8 cellular contexts compared by ENCODE assay signal in the genomic region with DNA sequence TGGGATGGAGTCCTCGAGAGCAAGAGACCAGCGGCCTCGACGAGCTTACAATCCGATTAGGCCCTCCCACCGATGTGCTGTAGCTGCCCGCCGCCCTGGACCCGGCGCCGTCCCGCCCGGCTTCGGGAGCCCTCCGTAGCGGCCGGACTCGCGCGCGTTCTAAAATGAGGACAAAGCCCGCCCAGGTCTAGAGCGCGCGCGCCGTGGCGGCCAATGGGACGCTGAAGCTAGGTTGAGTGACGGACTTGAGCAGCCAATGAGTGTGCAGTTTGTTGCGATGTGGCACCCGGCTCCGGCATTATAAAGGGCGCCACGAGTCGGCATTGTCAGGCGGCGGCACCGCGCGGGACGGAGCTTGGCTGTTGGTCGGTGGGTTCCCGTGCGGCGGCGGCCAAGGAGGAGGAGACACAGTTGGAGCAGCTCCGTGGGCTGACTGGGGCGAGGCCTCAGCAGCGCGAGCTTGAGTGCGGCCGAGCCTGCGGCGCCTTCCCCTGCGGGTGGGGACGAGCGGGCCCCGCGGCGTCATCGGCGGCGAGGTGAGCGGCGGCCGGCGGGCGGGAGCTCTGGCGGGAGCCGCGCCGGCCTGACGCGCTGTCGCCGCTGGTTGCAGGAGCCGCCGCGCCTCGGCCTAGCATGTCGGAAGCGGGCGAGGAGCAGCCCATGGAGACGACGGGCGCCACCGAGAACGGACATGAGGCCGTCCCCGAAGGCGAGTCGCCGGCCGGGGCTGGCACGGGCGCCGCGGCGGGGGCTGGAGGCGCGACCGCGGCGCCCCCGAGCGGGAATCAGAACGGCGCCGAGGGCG. TPM values are rescaled to one million over a fixed set of nuclear protein-coding genes. Genes with fewer than 3 reads are reported as not detected.
DNase-seq lines count a peak whose midpoint lies in the region; ATAC-seq and TF ChIP-seq lines count a peak whose summit lies in the region.

TSS of gene HNRNPAB (plus strand) at position 329 of the 805 bp plus-strand sequence. CDS start at position 634, 305 bp downstream.

- no peaks in the 10 kb centered on the region for H3K9me3 Mint-ChIP-seq in dendritic cell treated with granulocyte-macrophage colony-stimulating factor and Interleukin-4, amounts not matched to agents 40 ng/mL and 50 ng/mL, for 4 days

- no peak for TF ChIP-seq CTCF in left lung (IDR thresholded peaks at IDR 0.05)

- H3K36me3 ChIP-seq in BLaER1, result peaks cover 42% of the 10 kb centered on the region
- H3K36me3 ChIP-seq in left lung, result peaks cover 0 to 35% of the 10 kb centered on the region in 2 donors

- H3K4me1 Mint-ChIP-seq in dendritic cell treated with granulocyte-macrophage colony-stimulating factor and Interleukin-4, amounts not matched to agents 40 ng/mL and 50 ng/mL, for 4 days (ENCODE audit: low read depth), result peaks cover 45% of the 10 kb centered on the region

- H3K9me3 ChIP-seq in BLaER1 (no peaks in the 10 kb centered on the region), left lung (no peaks in the 10 kb centered on the region)

- H3K4me2 ChIP-seq in BLaER1, result peak within 1 kb of the TSS; percentile 92

- peak within 1 kb of the TSS; percentile 96 for H3K4me3 Mint-ChIP-seq in dendritic cell treated with granulocyte-macrophage colony-stimulating factor and Interleukin-4, amounts not matched to agents 40 ng/mL and 50 ng/mL, for 4 days

- peak within 1 kb of the TSS; percentile 97 for H3K27ac ChIP-seq in BLaER1
- H3K27ac ChIP-seq in left lung, result peak within 1 kb of the TSS; percentile 85 to 93

- H3K4me3 ChIP-seq in BLaER1 (peak within 1 kb of the TSS; percentile 88), left lung (peak within 1 kb of the TSS; percentile 84 to 86)

- peaks cover 49% of the 10 kb centered on the region for H3K36me3 Mint-ChIP-seq in dendritic cell treated with granulocyte-macrophage colony-stimulating factor and Interleukin-4, amounts not matched to agents 40 ng/mL and 50 ng/mL, for 4 days (ENCODE audit: low read depth)

- H3K27me3 Mint-ChIP-seq in dendritic cell treated with granulocyte-macrophage colony-stimulating factor and Interleukin-4, amounts not matched to agents 40 ng/mL and 50 ng/mL, for 4 days, result no peaks in the 10 kb centered on the region

- H3K9ac ChIP-seq in BLaER1, result peak within 1 kb of the TSS; percentile 98

- peak; percentile 78 for ATAC-seq in GM19328 (IDR thresholded peaks at IDR 0.05; ENCODE audit: unreplicated experiment)
- ATAC-seq in HG03520 (IDR thresholded peaks at IDR 0.05; ENCODE audit: unreplicated experiment), result peak; percentile 81
- peak; percentile 88 for ATAC-seq in left lung

- H3K27me3 ChIP-seq in BLaER1, result no peaks in the 10 kb centered on the region
- no peaks in the 10 kb centered on the region for H3K27me3 ChIP-seq in left lung

- DNase-seq in NCI-H69 (lab: John Stamatoyannopoulos, UW) (peak; percentile 98), left lung (peak; percentile 94 to 95)
- DNase-seq in activated CD4-positive, alpha-beta T cell treated with anti-CD3 and anti-CD28 coated beads, Interleukin-2, amount 50 U/mL, for 1 hour, result peak; percentile 97
- DNase-seq in stimulated activated CD4-positive, alpha-beta T cell treated with anti-CD3 and anti-CD28 coated beads, Interleukin-2, amount 100 ng/mL, for 48 hours, result peak; percentile 95 to 97

- H3K4me1 ChIP-seq in BLaER1 (peaks cover 30% of the 10 kb centered on the region), left lung (peaks cover 24 to 54% of the 10 kb centered on the region in 2 donors)

- H3K27ac Mint-ChIP-seq in dendritic cell treated with granulocyte-macrophage colony-stimulating factor and Interleukin-4, amounts not matched to agents 40 ng/mL and 50 ng/mL, for 4 days, result peak within 1 kb of the TSS; percentile 97

- peaks cover 49% of the 10 kb centered on the region for H4K20me1 ChIP-seq in BLaER1

- intact Hi-C loops in dendritic cell treated with granulocyte-macrophage colony-stimulating factor and Interleukin-4, amounts not matched to agents 40 ng/mL and 50 ng/mL, for 4 days (cut with micrococcal nuclease), result loop anchor here (2.0 kb wide), 1 partner anchor 50 kb away; no protein-coding TSS in a partner anchor
- intact Hi-C loops in left lung (cut with DNase I), result no loop called here

RNA-seq across cellular contexts. Expression of gene HNRNPAB, which starts in this region (rescaled TPM):
- total RNA-seq in left lung, result 100 to 1,000 TPM; 126 to 178 TPM

Comparison
In these comparisons a context has a peak if more than half of its experiments do, and no peak if none do; other contexts are left out.
1. Peak in every context shown above with its lines: DNase-seq, ATAC-seq, H3K4me3 ChIP-seq and H3K27ac ChIP-seq.